In genomic region chr6:144321839-144322591, GRCh38 we compare ENCODE assay signal across 1 cellular context.
TF ChIP-seq lines count a peak whose summit lies in the region.

No MANE protein-coding gene starts in this region.

TF ChIP-seq in HEK293, 187 proteins besides CTCF, POLR2A, EP300 and RAD21 (continued from another document):
- TF ChIP-seq KLF17 (tag by site-specific recombination; IDR thresholded peaks at IDR 0.05) (no peak), ZNF362 (tag by site-specific recombination; IDR thresholded peaks at IDR 0.05) (no peak), ZNF571 (tag by site-specific recombination; IDR thresholded peaks at IDR 0.05) (no peak), ZNF341 (tag by site-specific recombination; IDR thresholded peaks at IDR 0.05; ENCODE audit: low read depth) (no peak), ZNF514 (tag by site-specific recombination; IDR thresholded peaks at IDR 0.05) (no peak), KLF10 (tag by site-specific recombination; IDR thresholded peaks at IDR 0.05) (no peak), PRDM6 (tag by site-specific recombination; IDR thresholded peaks at IDR 0.05) (peak; percentile 46), GLIS1 (tag by site-specific recombination; IDR thresholded peaks at IDR 0.05) (0 out of 2 replicates have a peak, but pooled peaks have one; percentile 23), PRDM10 (tag by site-specific recombination; IDR thresholded peaks at IDR 0.05) (no peak), ZNF174 (tag by site-specific recombination; IDR thresholded peaks at IDR 0.05) (no peak), ZNF624 (tag by site-specific recombination; IDR thresholded peaks at IDR 0.05) (no peak), ZBTB17 (tag by site-specific recombination; IDR thresholded peaks at IDR 0.05) (0 out of 2 replicates have a peak, but pooled peaks have one; percentile 14), ZNF521 (tag by site-specific recombination; IDR thresholded peaks at IDR 0.05) (no peak), ZNF692 (tag by site-specific recombination; IDR thresholded peaks at IDR 0.05) (no peak), KLF16 (tag by site-specific recombination; IDR thresholded peaks at IDR 0.05) (no peak), ZNF777 (tag by site-specific recombination; IDR thresholded peaks at IDR 0.05; ENCODE audit: borderline replicate concordance) (no peak), ZBTB48 (tag by site-specific recombination; IDR thresholded peaks at IDR 0.05) (no peak), SCRT2 (tag by site-specific recombination; IDR thresholded peaks at IDR 0.05) (peak; percentile 46; the same call in 1 of the 2 replicates), ZNF843 (tag by site-specific recombination; IDR thresholded peaks at IDR 0.05) (no peak), ZFP37 (tag by site-specific recombination; IDR thresholded peaks at IDR 0.05) (no peak), ZNF518A (tag by site-specific recombination; conservative IDR thresholded peaks at IDR 0.05; ENCODE audit: low read depth) (no peak), ZNF639 (tag by site-specific recombination; IDR thresholded peaks at IDR 0.05) (no peak)
